ENCODE assay signal across 8 cellular contexts in the genomic region with DNA sequence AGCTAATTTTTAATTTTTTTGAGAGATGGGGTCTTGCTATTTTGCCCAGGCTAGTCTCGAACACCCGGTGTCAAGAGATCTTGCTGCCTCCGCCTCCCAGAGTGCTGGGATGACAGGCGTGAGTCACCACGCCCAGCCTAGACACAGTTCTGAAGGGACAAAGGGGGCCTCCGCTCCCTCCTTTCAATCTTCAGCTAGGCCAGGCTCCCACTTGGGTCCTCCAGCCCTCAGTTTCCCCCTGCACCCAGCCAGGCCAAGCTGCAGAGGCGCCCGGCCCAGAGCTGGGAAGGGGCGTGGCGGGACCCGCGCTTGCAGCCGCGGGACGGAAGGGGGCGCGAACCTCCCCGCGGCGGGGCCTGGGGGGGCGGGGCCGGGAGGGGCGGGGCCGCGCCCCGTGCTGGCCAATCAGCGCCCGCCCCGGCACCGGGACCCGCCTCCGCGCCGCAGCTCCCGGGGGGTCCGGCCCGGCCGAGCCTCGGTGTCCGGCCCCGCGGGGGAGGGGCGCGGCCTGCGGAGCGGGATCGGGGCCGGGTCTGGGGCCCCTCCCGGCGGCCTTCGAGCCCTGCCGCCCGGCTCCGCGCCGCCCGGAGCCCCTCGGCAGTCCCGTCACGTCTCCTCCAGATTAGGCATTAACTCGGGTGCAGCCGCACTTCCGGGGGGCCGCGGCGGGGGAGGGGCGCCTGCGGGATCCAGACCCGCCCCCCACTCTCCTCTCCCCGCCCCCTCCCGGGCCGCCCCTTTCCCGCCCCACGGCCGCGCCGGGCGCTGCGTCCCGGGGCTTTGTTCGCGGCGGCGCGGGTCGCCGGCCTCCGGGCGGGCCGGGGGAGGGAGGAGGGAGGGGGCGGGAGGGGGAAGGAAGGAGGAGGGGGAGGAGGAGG. TPM values are rescaled to one million over a fixed set of nuclear protein-coding genes. Genes with fewer than 3 reads are reported as not detected.
DNase-seq lines count a peak whose midpoint lies in the region; ATAC-seq and TF ChIP-seq lines count a peak whose summit lies in the region.

No MANE protein-coding gene starts in this region.

- no peaks in the 10 kb centered on the region for H3K9me3 Mint-ChIP-seq in activated CD4-positive, alpha-beta memory T cell treated with anti-CD3 and anti-CD28 coated beads, Interleukin-2, amount 10 ng/mL, durations not matched to agents 7 days and 5 days

- ATAC-seq in HG03045 (IDR thresholded peaks at IDR 0.05; ENCODE audit: unreplicated experiment): peak; percentile 67

- POLR2A ChIA-PET in activated CD4-positive, alpha-beta memory T cell treated with anti-CD3 and anti-CD28 coated beads, Interleukin-2, amount 10 ng/mL, durations not matched to agents 7 days and 5 days (lab: Charles Lee): interaction anchor here (0.8 to 1.7 kb wide), 7 partner anchors 14 to 189 kb away, joined by 3 to 5 read pairs (median 4); partner anchors contain the start of gene NOC2L

- 9 to 10% methylated on average over 36 to 50 of the region's 91 CpGs for WGBS in mesodermal cell (ENCODE audit: insufficient coverage in 2 of 2), 2 experiments

- H3K36me3 Mint-ChIP-seq in activated CD4-positive, alpha-beta memory T cell treated with anti-CD3 and anti-CD28 coated beads, Interleukin-2, amount 10 ng/mL, durations not matched to agents 7 days and 5 days (ENCODE audit: low read depth): peaks cover 27% of the 10 kb centered on the region

- peak overlapping the region; percentile 89 for H3K27ac ChIP-seq in mesodermal cell (ENCODE audit: low read depth, low read length, severe bottlenecking)

- peak overlapping the region; percentile 63 for H3K4me3 Mint-ChIP-seq in activated CD4-positive, alpha-beta memory T cell treated with anti-CD3 and anti-CD28 coated beads, Interleukin-2, amount 10 ng/mL, durations not matched to agents 7 days and 5 days

- peak; percentile 43 for TF ChIP-seq CTCF in AG09309 (IDR thresholded peaks at IDR 0.05; ENCODE audit: control insufficient read depth, insufficient read depth, low read depth, low read length, missing control alignments)

- peaks cover 26% of the 10 kb centered on the region for H3K4me1 ChIP-seq in mesodermal cell (ENCODE audit: control insufficient read depth, insufficient read depth, low read length, poor library complexity, severe bottlenecking)

- TF ChIP-seq POLR2A in GM18526 (IDR thresholded peaks at IDR 0.05; ENCODE audit: extremely low read depth, insufficient read length): peak; percentile 48

- H3K9me3 ChIP-seq in mesodermal cell (ENCODE audit: control insufficient read depth, low read length): no peaks in the 10 kb centered on the region

- H3K36me3 ChIP-seq in mesodermal cell (ENCODE audit: control insufficient read depth, insufficient read depth, low read length): peaks cover 10% of the 10 kb centered on the region

- DNase-seq in AG09309 (ENCODE audit: low read depth): peak; percentile 13
- DNase-seq in NCI-H510A (lab: John Stamatoyannopoulos, UW): peak; percentile 69
- DNase-seq in activated CD4-positive, alpha-beta memory T cell treated with anti-CD3 and anti-CD28 coated beads, Interleukin-2, amount 10 ng/mL, durations not matched to agents 7 days and 5 days: peak; percentile 84
- DNase-seq in effector CD8-positive, alpha-beta T cell (lab: John Stamatoyannopoulos, UW): peak; percentile 71
- DNase-seq in stimulated activated CD8-positive, alpha-beta memory T cell treated with anti-CD3 and anti-CD28 coated beads, Interleukin-15, amount 100 ng/mL, for 4 hours (ENCODE audit: low read depth in 2 of 2): peak; percentile 56 to 67

- peaks cover 42% of the 10 kb centered on the region for H3K4me1 Mint-ChIP-seq in activated CD4-positive, alpha-beta memory T cell treated with anti-CD3 and anti-CD28 coated beads, Interleukin-2, amount 10 ng/mL, durations not matched to agents 7 days and 5 days

- H3K27me3 Mint-ChIP-seq in activated CD4-positive, alpha-beta memory T cell treated with anti-CD3 and anti-CD28 coated beads, Interleukin-2, amount 10 ng/mL, durations not matched to agents 7 days and 5 days: peaks cover 16% of the 10 kb centered on the region

- H3K4me3 ChIP-seq in AG09309 (ENCODE audit: control insufficient read depth, low read depth, low read length): peak overlapping the region; percentile 47
- peak overlapping the region; percentile 22 for H3K4me3 ChIP-seq in mesodermal cell (ENCODE audit: extremely low read depth, insufficient read depth, low read length, poor library complexity, severe bottlenecking)

- peak overlapping the region; percentile 65 for H3K27ac Mint-ChIP-seq in activated CD4-positive, alpha-beta memory T cell treated with anti-CD3 and anti-CD28 coated beads, Interleukin-2, amount 10 ng/mL, durations not matched to agents 7 days and 5 days

- CTCF ChIA-PET in activated CD4-positive, alpha-beta memory T cell treated with anti-CD3 and anti-CD28 coated beads, Interleukin-2, amount 10 ng/mL, durations not matched to agents 7 days and 5 days (lab: Charles Lee): interaction anchor here (0.5 to 2.1 kb wide), 9 partner anchors 18 to 272 kb away, joined by 3 to 7 read pairs (median 4); partner anchors contain the start of genes B3GALT6 and SDF4

RNA-seq across cellular contexts. Expression of gene AGRN, which starts 0.6 kb away (rescaled TPM):
- 10 to 100 TPM; 18.3 to 22.8 TPM for total RNA-seq in activated CD4-positive, alpha-beta memory T cell treated with anti-CD3 and anti-CD28 coated beads, Interleukin-2, amount 10 ng/mL, durations not matched to agents 7 days and 5 days
- polyA plus RNA-seq in mesodermal cell (2013, experiment 1 of 2): 116 TPM
- polyA plus RNA-seq in mesodermal cell (2013, experiment 2 of 2): 88.7 TPM

RNA-seq across cellular contexts. Expression of gene ISG15, which starts 6.1 kb away (rescaled TPM):
- 100 to 1,000 TPM; 593 to 623 TPM for total RNA-seq in activated CD4-positive, alpha-beta memory T cell treated with anti-CD3 and anti-CD28 coated beads, Interleukin-2, amount 10 ng/mL, durations not matched to agents 7 days and 5 days
- polyA plus RNA-seq in mesodermal cell (2013, experiment 1 of 2): 53.2 TPM
- polyA plus RNA-seq in mesodermal cell (2013, experiment 2 of 2): 44.4 TPM

RNA-seq across cellular contexts. Expression of gene HES4, which starts 19.5 kb away (rescaled TPM):
- under 1 TPM in 1 of 2 experiments, not detected in 1; 0.23 TPM for total RNA-seq in activated CD4-positive, alpha-beta memory T cell treated with anti-CD3 and anti-CD28 coated beads, Interleukin-2, amount 10 ng/mL, durations not matched to agents 7 days and 5 days
- polyA plus RNA-seq in mesodermal cell (2013, experiment 1 of 2): 59.5 TPM
- 35.5 TPM for polyA plus RNA-seq in mesodermal cell (2013, experiment 2 of 2)

RNA-seq across cellular contexts. Expression of gene PERM1, which starts 37.5 kb away (rescaled TPM):
- total RNA-seq in activated CD4-positive, alpha-beta memory T cell treated with anti-CD3 and anti-CD28 coated beads, Interleukin-2, amount 10 ng/mL, durations not matched to agents 7 days and 5 days: not detected
- polyA plus RNA-seq in mesodermal cell (2013, experiment 1 of 2): not detected
- polyA plus RNA-seq in mesodermal cell (2013, experiment 2 of 2): not detected

RNA-seq across cellular contexts. Expression of gene PLEKHN1, which starts 53.1 kb away (rescaled TPM):
- total RNA-seq in activated CD4-positive, alpha-beta memory T cell treated with anti-CD3 and anti-CD28 coated beads, Interleukin-2, amount 10 ng/mL, durations not matched to agents 7 days and 5 days: 1 to 10 TPM; 7.6 to 8.2 TPM
- 1.1 TPM for polyA plus RNA-seq in mesodermal cell (2013, experiment 1 of 2)
- polyA plus RNA-seq in mesodermal cell (2013, experiment 2 of 2): 0.46 TPM

Comparison
In these comparisons a context has a peak if more than half of its experiments do, and no peak if none do; other contexts are left out.
1. Peak in every context shown above with its lines: DNase-seq, ATAC-seq, H3K4me3 ChIP-seq and H3K27ac ChIP-seq.
2. DNase-seq: peak in every context shown above with its lines; median percentile 84 in activated CD4-positive, alpha-beta memory T cell treated with anti-CD3 and anti-CD28 coated beads, Interleukin-2, amount 10 ng/mL, durations not matched to agents 7 days and 5 days; 71 in effector CD8-positive, alpha-beta T cell; 69 in NCI-H510A; 62 in stimulated activated CD8-positive, alpha-beta memory T cell treated with anti-CD3 and anti-CD28 coated beads, Interleukin-15, amount 100 ng/mL, for 4 hours; 13 in AG09309.